ENCODE assay signal across 1 cellular context in genomic region chr10:119206603-119207366, GRCh38.
TF ChIP-seq lines count a peak whose summit lies in the region.

No MANE protein-coding gene starts in this region.

TF ChIP-seq in HepG2, 621 proteins besides CTCF, POLR2A, EP300 and RAD21 (continued from another document and continues in another):
- TF ChIP-seq MAFG (CRISPR knock-in tag; IDR thresholded peaks at IDR 0.05) (no peak), ZMAT3 (CRISPR knock-in tag; conservative IDR thresholded peaks at IDR 0.05) (no peak; the same call in 1 of the 2 replicates), AKAP8 (CRISPR knock-in tag; IDR thresholded peaks at IDR 0.05) (no peak), CAMTA2 (CRISPR knock-in tag; IDR thresholded peaks at IDR 0.05; ENCODE audit: borderline replicate concordance) (no peak), ZNF20 (CRISPR knock-in tag; IDR thresholded peaks at IDR 0.05) (0 out of 2 replicates have a peak, but pooled peaks have one; percentile 2), ZNF431 (CRISPR knock-in tag; IDR thresholded peaks at IDR 0.05; ENCODE audit: borderline replicate concordance, low read depth) (no peak), SRSF1 (optimal IDR thresholded peaks at IDR 0.05; ENCODE audit: low read depth, low read length) (no peak), ATF3 (CRISPR knock-in tag; IDR thresholded peaks at IDR 0.05) (no peak), HNRNPUL1 (IDR thresholded peaks at IDR 0.05; ENCODE audit: low read depth, low read length) (no peak), ZNF383 (CRISPR knock-in tag; IDR thresholded peaks at IDR 0.05; ENCODE audit: borderline replicate concordance) (no peak), ARID2 (CRISPR knock-in tag; IDR thresholded peaks at IDR 0.05; ENCODE audit: borderline replicate concordance) (no peak), ZNF33B (CRISPR knock-in tag; IDR thresholded peaks at IDR 0.05) (no peak), PCBP2 (optimal IDR thresholded peaks at IDR 0.05; ENCODE audit: low read depth, low read length, poor library complexity, severe bottlenecking) (no peak), TAF1 (CRISPR knock-in tag; IDR thresholded peaks at IDR 0.05) (peak; percentile 31; the same call in 1 of the 2 replicates), ZNF83 (CRISPR knock-in tag; IDR thresholded peaks at IDR 0.05; ENCODE audit: borderline replicate concordance) (no peak), CENPT (CRISPR knock-in tag; IDR thresholded peaks at IDR 0.05; ENCODE audit: low read depth) (no peak), KMT2A (CRISPR knock-in tag; IDR thresholded peaks at IDR 0.05) (no peak), TEAD3 (CRISPR knock-in tag; optimal IDR thresholded peaks at IDR 0.05; ENCODE audit: borderline replicate concordance) (no peak), ZNF484 (CRISPR knock-in tag; IDR thresholded peaks at IDR 0.05; ENCODE audit: borderline replicate concordance, low read depth) (no peak), MTA1 (CRISPR knock-in tag; IDR thresholded peaks at IDR 0.05; ENCODE audit: borderline replicate concordance) (peak; percentile 72), SMAD9 (CRISPR knock-in tag; IDR thresholded peaks at IDR 0.05) (no peak), TBX2 (CRISPR knock-in tag; IDR thresholded peaks at IDR 0.05; ENCODE audit: borderline replicate concordance) (peak; percentile 30; the same call in 1 of the 2 replicates), CREBL2 (CRISPR knock-in tag; IDR thresholded peaks at IDR 0.05; ENCODE audit: borderline replicate concordance) (no peak), FOXK2 (IDR thresholded peaks at IDR 0.05) (no peak), RBAK (CRISPR knock-in tag; IDR thresholded peaks at IDR 0.05) (no peak), SATB2 (CRISPR knock-in tag; IDR thresholded peaks at IDR 0.05) (peak; percentile 88; the same call in 1 of the 2 replicates), ZNF136 (CRISPR knock-in tag; IDR thresholded peaks at IDR 0.05; ENCODE audit: low read depth) (no peak; the same call in 1 of the 2 replicates), ZNF530 (CRISPR knock-in tag; IDR thresholded peaks at IDR 0.05; ENCODE audit: low read depth) (no peak), MIXL1 (CRISPR knock-in tag; IDR thresholded peaks at IDR 0.05) (no peak), KLF12 (CRISPR knock-in tag; IDR thresholded peaks at IDR 0.05; ENCODE audit: borderline replicate concordance) (no peak; the same call in 1 of the 2 replicates), ISX (CRISPR knock-in tag; conservative IDR thresholded peaks at IDR 0.05) (no peak), FOXP1 (IDR thresholded peaks at IDR 0.05) (no peak), FOXP1 (CRISPR knock-in tag; IDR thresholded peaks at IDR 0.05) (no peak), NR2C2 (CRISPR knock-in tag; IDR thresholded peaks at IDR 0.05; ENCODE audit: borderline replicate concordance) (no peak), ZNF44 (CRISPR knock-in tag; IDR thresholded peaks at IDR 0.05) (no peak), AHR (CRISPR knock-in tag; IDR thresholded peaks at IDR 0.05) (no peak), PHF8 (CRISPR knock-in tag; IDR thresholded peaks at IDR 0.05) (peak; percentile 23; the same call in 1 of the 2 replicates), ZNF674 (CRISPR knock-in tag; IDR thresholded peaks at IDR 0.05; ENCODE audit: low read depth) (no peak), DNMT1 (CRISPR knock-in tag; IDR thresholded peaks at IDR 0.05) (no peak), RBFOX2 (IDR thresholded peaks at IDR 0.05; ENCODE audit: low read depth, low read length) (peak; percentile 92), ZNF790 (CRISPR knock-in tag; IDR thresholded peaks at IDR 0.05; ENCODE audit: borderline replicate concordance) (no peak), ZMAT5 (CRISPR knock-in tag; IDR thresholded peaks at IDR 0.05; ENCODE audit: borderline replicate concordance, low read depth) (no peak), CSRNP1 (CRISPR knock-in tag; IDR thresholded peaks at IDR 0.05) (no peak), KLF6 (CRISPR knock-in tag; IDR thresholded peaks at IDR 0.05) (no peak)
- TF ChIP-seq, protein P1, sequence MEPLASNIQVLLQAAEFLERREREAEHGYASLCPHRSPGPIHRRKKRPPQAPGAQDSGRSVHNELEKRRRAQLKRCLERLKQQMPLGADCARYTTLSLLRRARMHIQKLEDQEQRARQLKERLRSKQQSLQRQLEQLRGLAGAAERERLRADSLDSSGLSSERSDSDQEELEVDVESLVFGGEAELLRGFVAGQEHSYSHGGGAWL (CRISPR knock-in tag; IDR thresholded peaks at IDR 0.05) = 0 out of 2 replicates have a peak, but pooled peaks have one; percentile 21
- TF ChIP-seq, protein P2, sequence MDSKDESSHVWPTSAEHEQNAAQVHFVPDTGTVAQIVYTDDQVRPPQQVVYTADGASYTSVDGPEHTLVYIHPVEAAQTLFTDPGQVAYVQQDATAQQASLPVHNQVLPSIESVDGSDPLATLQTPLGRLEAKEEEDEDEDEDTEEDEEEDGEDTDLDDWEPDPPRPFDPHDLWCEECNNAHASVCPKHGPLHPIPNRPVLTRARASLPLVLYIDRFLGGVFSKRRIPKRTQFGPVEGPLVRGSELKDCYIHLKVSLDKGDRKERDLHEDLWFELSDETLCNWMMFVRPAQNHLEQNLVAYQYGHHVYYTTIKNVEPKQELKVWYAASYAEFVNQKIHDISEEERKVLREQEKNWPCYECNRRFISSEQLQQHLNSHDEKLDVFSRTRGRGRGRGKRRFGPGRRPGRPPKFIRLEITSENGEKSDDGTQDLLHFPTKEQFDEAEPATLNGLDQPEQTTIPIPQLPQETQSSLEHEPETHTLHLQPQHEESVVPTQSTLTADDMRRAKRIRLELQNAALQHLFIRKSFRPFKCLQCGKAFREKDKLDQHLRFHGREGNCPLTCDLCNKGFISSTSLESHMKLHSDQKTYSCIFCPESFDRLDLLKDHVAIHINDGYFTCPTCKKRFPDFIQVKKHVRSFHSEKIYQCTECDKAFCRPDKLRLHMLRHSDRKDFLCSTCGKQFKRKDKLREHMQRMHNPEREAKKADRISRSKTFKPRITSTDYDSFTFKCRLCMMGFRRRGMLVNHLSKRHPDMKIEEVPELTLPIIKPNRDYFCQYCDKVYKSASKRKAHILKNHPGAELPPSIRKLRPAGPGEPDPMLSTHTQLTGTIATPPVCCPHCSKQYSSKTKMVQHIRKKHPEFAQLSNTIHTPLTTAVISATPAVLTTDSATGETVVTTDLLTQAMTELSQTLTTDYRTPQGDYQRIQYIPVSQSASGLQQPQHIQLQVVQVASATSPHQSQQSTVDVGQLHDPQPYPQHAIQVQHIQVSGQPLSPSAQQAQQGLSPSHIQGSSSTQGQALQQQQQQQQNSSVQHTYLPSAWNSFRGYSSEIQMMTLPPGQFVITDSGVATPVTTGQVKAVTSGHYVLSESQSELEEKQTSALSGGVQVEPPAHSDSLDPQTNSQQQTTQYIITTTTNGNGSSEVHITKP (CRISPR knock-in tag; IDR thresholded peaks at IDR 0.05; ENCODE audit: low read depth) = no peak
- TF ChIP-seq, protein P3, sequence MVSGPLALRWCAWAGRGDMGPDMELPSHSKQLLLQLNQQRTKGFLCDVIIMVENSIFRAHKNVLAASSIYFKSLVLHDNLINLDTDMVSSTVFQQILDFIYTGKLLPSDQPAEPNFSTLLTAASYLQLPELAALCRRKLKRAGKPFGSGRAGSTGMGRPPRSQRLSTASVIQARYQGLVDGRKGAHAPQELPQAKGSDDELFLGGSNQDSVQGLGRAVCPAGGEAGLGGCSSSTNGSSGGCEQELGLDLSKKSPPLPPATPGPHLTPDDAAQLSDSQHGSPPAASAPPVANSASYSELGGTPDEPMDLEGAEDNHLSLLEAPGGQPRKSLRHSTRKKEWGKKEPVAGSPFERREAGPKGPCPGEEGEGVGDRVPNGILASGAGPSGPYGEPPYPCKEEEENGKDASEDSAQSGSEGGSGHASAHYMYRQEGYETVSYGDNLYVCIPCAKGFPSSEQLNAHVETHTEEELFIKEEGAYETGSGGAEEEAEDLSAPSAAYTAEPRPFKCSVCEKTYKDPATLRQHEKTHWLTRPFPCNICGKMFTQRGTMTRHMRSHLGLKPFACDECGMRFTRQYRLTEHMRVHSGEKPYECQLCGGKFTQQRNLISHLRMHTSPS (CRISPR knock-in tag; IDR thresholded peaks at IDR 0.05; ENCODE audit: low read depth) = no peak
- TF ChIP-seq, protein P4, sequence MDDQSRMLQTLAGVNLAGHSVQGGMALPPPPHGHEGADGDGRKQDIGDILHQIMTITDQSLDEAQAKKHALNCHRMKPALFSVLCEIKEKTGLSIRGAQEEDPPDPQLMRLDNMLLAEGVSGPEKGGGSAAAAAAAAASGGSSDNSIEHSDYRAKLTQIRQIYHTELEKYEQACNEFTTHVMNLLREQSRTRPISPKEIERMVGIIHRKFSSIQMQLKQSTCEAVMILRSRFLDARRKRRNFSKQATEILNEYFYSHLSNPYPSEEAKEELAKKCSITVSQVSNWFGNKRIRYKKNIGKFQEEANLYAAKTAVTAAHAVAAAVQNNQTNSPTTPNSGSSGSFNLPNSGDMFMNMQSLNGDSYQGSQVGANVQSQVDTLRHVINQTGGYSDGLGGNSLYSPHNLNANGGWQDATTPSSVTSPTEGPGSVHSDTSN (CRISPR knock-in tag; IDR thresholded peaks at IDR 0.05; ENCODE audit: borderline replicate concordance) = no peak
- TF ChIP-seq, protein P5, sequence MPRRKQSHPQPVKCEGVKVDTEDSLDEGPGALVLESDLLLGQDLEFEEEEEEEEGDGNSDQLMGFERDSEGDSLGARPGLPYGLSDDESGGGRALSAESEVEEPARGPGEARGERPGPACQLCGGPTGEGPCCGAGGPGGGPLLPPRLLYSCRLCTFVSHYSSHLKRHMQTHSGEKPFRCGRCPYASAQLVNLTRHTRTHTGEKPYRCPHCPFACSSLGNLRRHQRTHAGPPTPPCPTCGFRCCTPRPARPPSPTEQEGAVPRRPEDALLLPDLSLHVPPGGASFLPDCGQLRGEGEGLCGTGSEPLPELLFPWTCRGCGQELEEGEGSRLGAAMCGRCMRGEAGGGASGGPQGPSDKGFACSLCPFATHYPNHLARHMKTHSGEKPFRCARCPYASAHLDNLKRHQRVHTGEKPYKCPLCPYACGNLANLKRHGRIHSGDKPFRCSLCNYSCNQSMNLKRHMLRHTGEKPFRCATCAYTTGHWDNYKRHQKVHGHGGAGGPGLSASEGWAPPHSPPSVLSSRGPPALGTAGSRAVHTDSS (CRISPR knock-in tag; conservative IDR thresholded peaks at IDR 0.05) = no peak
- TF ChIP-seq, protein P6, sequence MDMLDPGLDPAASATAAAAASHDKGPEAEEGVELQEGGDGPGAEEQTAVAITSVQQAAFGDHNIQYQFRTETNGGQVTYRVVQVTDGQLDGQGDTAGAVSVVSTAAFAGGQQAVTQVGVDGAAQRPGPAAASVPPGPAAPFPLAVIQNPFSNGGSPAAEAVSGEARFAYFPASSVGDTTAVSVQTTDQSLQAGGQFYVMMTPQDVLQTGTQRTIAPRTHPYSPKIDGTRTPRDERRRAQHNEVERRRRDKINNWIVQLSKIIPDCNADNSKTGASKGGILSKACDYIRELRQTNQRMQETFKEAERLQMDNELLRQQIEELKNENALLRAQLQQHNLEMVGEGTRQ (IDR thresholded peaks at IDR 0.05; ENCODE audit: low read depth, low read length) = no peak
- TF ChIP-seq, protein P6 (CRISPR knock-in tag; IDR thresholded peaks at IDR 0.05; ENCODE audit: borderline replicate concordance) = no peak
- TF ChIP-seq, protein P7, sequence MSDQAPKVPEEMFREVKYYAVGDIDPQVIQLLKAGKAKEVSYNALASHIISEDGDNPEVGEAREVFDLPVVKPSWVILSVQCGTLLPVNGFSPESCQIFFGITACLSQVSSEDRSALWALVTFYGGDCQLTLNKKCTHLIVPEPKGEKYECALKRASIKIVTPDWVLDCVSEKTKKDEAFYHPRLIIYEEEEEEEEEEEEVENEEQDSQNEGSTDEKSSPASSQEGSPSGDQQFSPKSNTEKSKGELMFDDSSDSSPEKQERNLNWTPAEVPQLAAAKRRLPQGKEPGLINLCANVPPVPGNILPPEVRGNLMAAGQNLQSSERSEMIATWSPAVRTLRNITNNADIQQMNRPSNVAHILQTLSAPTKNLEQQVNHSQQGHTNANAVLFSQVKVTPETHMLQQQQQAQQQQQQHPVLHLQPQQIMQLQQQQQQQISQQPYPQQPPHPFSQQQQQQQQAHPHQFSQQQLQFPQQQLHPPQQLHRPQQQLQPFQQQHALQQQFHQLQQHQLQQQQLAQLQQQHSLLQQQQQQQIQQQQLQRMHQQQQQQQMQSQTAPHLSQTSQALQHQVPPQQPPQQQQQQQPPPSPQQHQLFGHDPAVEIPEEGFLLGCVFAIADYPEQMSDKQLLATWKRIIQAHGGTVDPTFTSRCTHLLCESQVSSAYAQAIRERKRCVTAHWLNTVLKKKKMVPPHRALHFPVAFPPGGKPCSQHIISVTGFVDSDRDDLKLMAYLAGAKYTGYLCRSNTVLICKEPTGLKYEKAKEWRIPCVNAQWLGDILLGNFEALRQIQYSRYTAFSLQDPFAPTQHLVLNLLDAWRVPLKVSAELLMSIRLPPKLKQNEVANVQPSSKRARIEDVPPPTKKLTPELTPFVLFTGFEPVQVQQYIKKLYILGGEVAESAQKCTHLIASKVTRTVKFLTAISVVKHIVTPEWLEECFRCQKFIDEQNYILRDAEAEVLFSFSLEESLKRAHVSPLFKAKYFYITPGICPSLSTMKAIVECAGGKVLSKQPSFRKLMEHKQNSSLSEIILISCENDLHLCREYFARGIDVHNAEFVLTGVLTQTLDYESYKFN (CRISPR knock-in tag; conservative IDR thresholded peaks at IDR 0.05) = no peak; the same call in 1 of the 2 replicates
